ENCODE assay signal across 8 cellular contexts in genomic region chr2:218230882-218231281, GRCh38. TPM values are rescaled to one million over a fixed set of nuclear protein-coding genes. Genes with fewer than 3 reads are reported as not detected.
A peak's percentile ranks its signal among the peaks of the same experiment; 100 is the strongest.
DNase-seq lines count a peak whose midpoint lies in the region; ATAC-seq and TF ChIP-seq lines count a peak whose summit lies in the region.

No MANE protein-coding gene starts in this region.

- DNase-seq in activated CD4-positive, alpha-beta T cell treated with anti-CD3 and anti-CD28 coated beads, Interleukin-2, amount 10 ng/mL, durations not matched to agents 24 days and 14 days: peak; percentile 78
- DNase-seq in activated CD4-positive, alpha-beta T cell treated with anti-CD3 and anti-CD28 coated beads, Interleukin-2, amount 50 U/mL, for 1 hour: no peak
- DNase-seq in Peyer's patch: peak in 1 of 3 donors; percentile 79
- no peak for DNase-seq in epithelial cell of prostate (ENCODE audit: low read depth, low spot score)
- DNase-seq in stimulated activated CD8-positive, alpha-beta memory T cell treated with anti-CD3 and anti-CD28 coated beads, Interleukin-15, amount 100 ng/mL, for 48 hours (ENCODE audit: low read depth in 2 of 2): peak; percentile 25 to 27
- no peak for DNase-seq in testis
- DNase-seq in ureter (ENCODE audit: low spot score): no peak

- no peak for TF ChIP-seq POLR2A in Peyer's patch (IDR thresholded peaks at IDR 0.05)
- TF ChIP-seq POLR2A in testis (IDR thresholded peaks at IDR 0.05): no peak

- no peaks in the 10 kb centered on the region for H3K27me3 Mint-ChIP-seq in activated CD4-positive, alpha-beta T cell treated with anti-CD3 and anti-CD28 coated beads, Interleukin-2, amount 10 ng/mL, durations not matched to agents 24 days and 14 days

- intact Hi-C loops in activated CD4-positive, alpha-beta T cell treated with anti-CD3 and anti-CD28 coated beads, Interleukin-2, amount 10 ng/mL, durations not matched to agents 24 days and 14 days (cut with micrococcal nuclease): no loop called here
- intact Hi-C loops in testis (cut with DNase I; ENCODE audit: low total_unique reads): no loop called here

- H3K4me3 Mint-ChIP-seq in activated CD4-positive, alpha-beta T cell treated with anti-CD3 and anti-CD28 coated beads, Interleukin-2, amount 10 ng/mL, durations not matched to agents 24 days and 14 days: peak overlapping the region; percentile 77

- H3K4me3 ChIP-seq in Peyer's patch (no peak overlapping the region), testis (no peak overlapping the region)

- H3K4me1 ChIP-seq in Peyer's patch (peaks cover 7 to 40% (median 11%) of the 10 kb centered on the region in 4 donors), testis (peaks cover 44% of the 10 kb centered on the region)

- peaks cover 43% of the 10 kb centered on the region for H3K4me1 Mint-ChIP-seq in activated CD4-positive, alpha-beta T cell treated with anti-CD3 and anti-CD28 coated beads, Interleukin-2, amount 10 ng/mL, durations not matched to agents 24 days and 14 days

- peaks cover 83% of the 10 kb centered on the region for H3K36me3 Mint-ChIP-seq in activated CD4-positive, alpha-beta T cell treated with anti-CD3 and anti-CD28 coated beads, Interleukin-2, amount 10 ng/mL, durations not matched to agents 24 days and 14 days (ENCODE audit: low read depth)

- WGBS in testis, 2 donors: 19 to 21% methylated on average over 1 of the region's 1 CpG

- H3K27ac ChIP-seq in Peyer's patch: peak overlapping the region; percentile 41 to 79 (median 60)
- H3K27ac ChIP-seq in epithelial cell of prostate: peak overlapping the region; percentile 95
- H3K27ac ChIP-seq in testis: no peak overlapping the region

- peaks cover 4% of the 10 kb centered on the region for H3K9me3 Mint-ChIP-seq in activated CD4-positive, alpha-beta T cell treated with anti-CD3 and anti-CD28 coated beads, Interleukin-2, amount 10 ng/mL, durations not matched to agents 24 days and 14 days

- H3K27ac Mint-ChIP-seq in activated CD4-positive, alpha-beta T cell treated with anti-CD3 and anti-CD28 coated beads, Interleukin-2, amount 10 ng/mL, durations not matched to agents 24 days and 14 days: peak overlapping the region; percentile 91

- H3K27me3 ChIP-seq in Peyer's patch: no peaks in the 10 kb centered on the region
- no peaks in the 10 kb centered on the region for H3K27me3 ChIP-seq in testis

- TF ChIP-seq CTCF in Peyer's patch (IDR thresholded peaks at IDR 0.05) (peak in 4 of 6 experiments; percentile 31 to 78 (median 72)), testis (IDR thresholded peaks at IDR 0.05) (no peak)

- ATAC-seq in HG02610 (IDR thresholded peaks at IDR 0.05; ENCODE audit: unreplicated experiment): peak; percentile 45

- no peaks in the 10 kb centered on the region for H3K9me3 ChIP-seq in Peyer's patch
- no peaks in the 10 kb centered on the region for H3K9me3 ChIP-seq in testis

- H3K36me3 ChIP-seq in Peyer's patch (peaks cover 0 to 78% (median 0%) of the 10 kb centered on the region in 3 donors), testis (ENCODE audit: low read depth, missing control alignments) (no peaks in the 10 kb centered on the region)

RNA-seq across cellular contexts. Expression of gene ARPC2, which starts 13.9 kb away (rescaled TPM):
- total RNA-seq in activated CD4-positive, alpha-beta T cell treated with anti-CD3 and anti-CD28 coated beads, Interleukin-2, amount 10 ng/mL, durations not matched to agents 24 days and 14 days: 515 and 516 TPM in 2 replicates
- 100 to 1,000 TPM; 210 to 284 (median 246) TPM for total RNA-seq in Peyer's patch
- total RNA-seq in testis: 100 to 1,000 TPM; 255 to 271 TPM
- polyA plus RNA-seq in testis (ENCODE audit: insufficient read depth, low read depth, low replicate concordance): 338 TPM
- 520 TPM for total RNA-seq in ureter

RNA-seq across cellular contexts. Expression of gene GPBAR1, which starts 29.9 kb away (rescaled TPM):
- 0.40 and 0.68 TPM in 2 replicates for total RNA-seq in activated CD4-positive, alpha-beta T cell treated with anti-CD3 and anti-CD28 coated beads, Interleukin-2, amount 10 ng/mL, durations not matched to agents 24 days and 14 days
- total RNA-seq in Peyer's patch (1 to 10 TPM; 3.3 to 7.0 (median 3.9) TPM), testis (1 to 10 TPM; 1.5 to 1.8 TPM), ureter (1.5 TPM)
- polyA plus RNA-seq in testis (ENCODE audit: insufficient read depth, low read depth, low replicate concordance): 3.4 TPM

RNA-seq across cellular contexts. Expression of gene AAMP, which starts 39.1 kb away (rescaled TPM):
- 85.3 and 89.0 TPM in 2 replicates for total RNA-seq in activated CD4-positive, alpha-beta T cell treated with anti-CD3 and anti-CD28 coated beads, Interleukin-2, amount 10 ng/mL, durations not matched to agents 24 days and 14 days
- total RNA-seq in Peyer's patch: 100 to 1,000 TPM in 3 of 4 donors, 10 to 100 TPM in 1; 91.8 to 151 (median 115) TPM
- total RNA-seq in testis: 100 to 1,000 TPM; 154 to 177 TPM
- 112 TPM for polyA plus RNA-seq in testis (ENCODE audit: insufficient read depth, low read depth, low replicate concordance)
- 82.0 TPM for total RNA-seq in ureter

RNA-seq across cellular contexts. Expression of gene PNKD, which starts 39.4 kb away (rescaled TPM):
- total RNA-seq in activated CD4-positive, alpha-beta T cell treated with anti-CD3 and anti-CD28 coated beads, Interleukin-2, amount 10 ng/mL, durations not matched to agents 24 days and 14 days: 15.0 and 21.5 TPM in 2 replicates
- total RNA-seq in Peyer's patch (100 to 1,000 TPM in 1 of 4 donors, 10 to 100 TPM in 3; 63.9 to 690 (median 70.4) TPM), testis (10 to 100 TPM; 79.3 to 84.2 TPM), ureter (66.2 TPM)
- 90.7 TPM for polyA plus RNA-seq in testis (ENCODE audit: insufficient read depth, low read depth, low replicate concordance)

Comparison
In these comparisons a context has a peak if more than half of its experiments do, and no peak if none do; other contexts are left out.
1. DNase-seq: peak in activated CD4-positive, alpha-beta T cell treated with anti-CD3 and anti-CD28 coated beads, Interleukin-2, amount 10 ng/mL, durations not matched to agents 24 days and 14 days (single experiment) and stimulated activated CD8-positive, alpha-beta memory T cell treated with anti-CD3 and anti-CD28 coated beads, Interleukin-15, amount 100 ng/mL, for 48 hours (2 of 2); none in activated CD4-positive, alpha-beta T cell treated with anti-CD3 and anti-CD28 coated beads, Interleukin-2, amount 50 U/mL, for 1 hour (single experiment), epithelial cell of prostate (single experiment), testis (single experiment) and ureter (single experiment).
2. H3K27ac ChIP-seq: peak in Peyer's patch (4 of 4) and epithelial cell of prostate (single experiment); none in testis (0 of 2).
3. CTCF ChIP-seq: peak in Peyer's patch (4 of 6); none in testis (0 of 3).